8 cellular contexts compared by ENCODE assay signal in genomic region chr11:35364101-35364780, GRCh38. TPM values are rescaled to one million over a fixed set of nuclear protein-coding genes. Genes with fewer than 3 reads are reported as not detected.
DNase-seq lines count a peak whose midpoint lies in the region; ATAC-seq, FAIRE-seq and TF ChIP-seq lines count a peak whose summit lies in the region.

No MANE protein-coding gene starts in this region.

- H3K23ac ChIP-seq in IMR-90 (ENCODE audit: low read depth, low read length), result no peak overlapping the region

- H3K9ac ChIP-seq in IMR-90 (ENCODE audit: low read depth, low read length), result no peak overlapping the region

- H2BK5ac ChIP-seq in IMR-90 (ENCODE audit: low read depth, low read length, poor library complexity, severe bottlenecking), result peak overlapping the region; percentile 60

- H2AK5ac ChIP-seq in IMR-90 (ENCODE audit: low read depth, low read length), result peak overlapping the region; percentile 88; the same call in 1 of the 2 replicates

- H4K8ac ChIP-seq in IMR-90 (ENCODE audit: low read depth in 2 of 2, low read length in 2 of 2), result peak overlapping the region in 1 of 2 experiments; percentile 75; a peak in 1 of 4 replicates

- peak overlapping the region; percentile 4 for H3K27ac ChIP-seq in IMR-90 (ENCODE audit: insufficient read depth, low read length)
- H3K27ac ChIP-seq in layer of hippocampus (ENCODE audit: low read depth, low read length), result peak overlapping the region; percentile 49
- peak overlapping the region; percentile 6 to 57 (median 46) for H3K27ac ChIP-seq in thyroid gland

- peak overlapping the region; percentile 68; the same call in 1 of the 2 replicates for H3K18ac ChIP-seq in IMR-90 (ENCODE audit: low read depth, low read length)

- POLR2A ChIA-PET in IMR-90 (lab: Charles Lee; ENCODE audit: unreplicated experiment), result interaction anchor here (0.6 kb wide), 1 partner anchor 264 kb away, joined by 3 read pairs; no protein-coding TSS in a partner anchor

- H3K56ac ChIP-seq in IMR-90 (ENCODE audit: extremely low read depth, insufficient read depth, low read length), result no peak overlapping the region

- peak; percentile 21 for TF ChIP-seq RAD21 in IMR-90 (IDR thresholded peaks at IDR 0.05; ENCODE audit: low read length)

- H4K5ac ChIP-seq in IMR-90 (ENCODE audit: low read depth, low read length), result peak overlapping the region; percentile 18; the same call in 1 of the 2 replicates

- H3K4me2 ChIP-seq in IMR-90 (ENCODE audit: low read depth, low read length), result peak overlapping the region; percentile 47

- peak; percentile 86 for DNase-seq in IMR-90
- peak; percentile 85 for DNase-seq in bronchial epithelial cell (ENCODE audit: low read depth)
- peak; percentile 71 to 76 for DNase-seq in thyroid gland
- DNase-seq in GM20000 (ENCODE audit: low spot score), result no peak
- no peak for DNase-seq in NCI-H1436 treated with DMSO at 0.1 percent for 48 hours (lab: John Stamatoyannopoulos, UW)
- no peak for DNase-seq in stimulated activated CD4-positive, alpha-beta T cell treated with anti-CD3 and anti-CD28 coated beads, Interleukin-4, amount 100 ng/mL, for 4 hours

- H3K4me1 ChIP-seq in IMR-90 (ENCODE audit: control insufficient read depth, insufficient read depth, low read length) (peaks cover 22% of the 10 kb centered on the region), thyroid gland (peaks cover 12 to 30% of the 10 kb centered on the region in 2 donors)

- peak overlapping the region; percentile 11 for H2AFZ ChIP-seq in IMR-90 (replicated peaks; ENCODE audit: low read length, poor library complexity)

- H3K27me3 ChIP-seq in IMR-90 (ENCODE audit: control insufficient read depth, insufficient read depth, low read length) (no peaks in the 10 kb centered on the region), bronchial epithelial cell (ENCODE audit: control insufficient read depth, insufficient read depth, low read length) (no peaks in the 10 kb centered on the region), layer of hippocampus (ENCODE audit: control insufficient read depth, insufficient read depth, low read length) (no peaks in the 10 kb centered on the region), thyroid gland (no peaks in the 10 kb centered on the region)

- CTCF ChIA-PET in IMR-90 (lab: Yijun Ruan, JAX), result interaction anchor here (1.0 kb wide), 1 partner anchor 54 kb away, joined by 3 read pairs; no protein-coding TSS in a partner anchor

- H3K14ac ChIP-seq in IMR-90 (replicated peaks; ENCODE audit: low read depth, low read length), result peak overlapping the region; percentile 84

- peak overlapping the region; percentile 28 for H2BK120ac ChIP-seq in IMR-90 (ENCODE audit: low read depth, low read length)

- peaks cover 11% of the 10 kb centered on the region for H3K9me1 ChIP-seq in IMR-90 (ENCODE audit: insufficient read depth, low read length)

- BruUV-seq in IMR-90 (replicated peaks; lab: Mats Ljungman, UMichigan), result no TSS peak

- H2AK9ac ChIP-seq in IMR-90 (replicated peaks; ENCODE audit: low read depth, low read length, poor library complexity), result peak overlapping the region; percentile 81

- peak overlapping the region; percentile 89; the same call in 2 of the 3 replicates for H2BK15ac ChIP-seq in IMR-90 (ENCODE audit: low read depth, low read length)

- no peak overlapping the region for H3K4me3 ChIP-seq in IMR-90 (ENCODE audit: insufficient read depth, low read depth, low read length)
- no peak overlapping the region for H3K4me3 ChIP-seq in bronchial epithelial cell (ENCODE audit: low read depth, low read length)
- H3K4me3 ChIP-seq in thyroid gland (replicated peaks in 1 of 3), result no peak overlapping the region

- TF ChIP-seq POLR2A in IMR-90 (IDR thresholded peaks at IDR 0.05; ENCODE audit: low read depth, low read length) (no peak), thyroid gland (IDR thresholded peaks at IDR 0.05) (no peak)

- H3K79me1 ChIP-seq in IMR-90 (ENCODE audit: low read depth in 1 of 2, low read length in 2 of 2), result no peaks in the 10 kb centered on the region

- H3K4ac ChIP-seq in IMR-90 (ENCODE audit: low read depth, low read length), result peak overlapping the region; percentile 53; the same call in 1 of the 2 replicates

- H3K36me3 ChIP-seq in IMR-90 (ENCODE audit: control insufficient read depth, insufficient read depth, low read length) (no peaks in the 10 kb centered on the region), bronchial epithelial cell (ENCODE audit: control insufficient read depth, insufficient read depth, low read length) (no peaks in the 10 kb centered on the region), thyroid gland (no peaks in the 10 kb centered on the region)

- dilution Hi-C loops in IMR-90 (cut with HindIII; ENCODE audit: low sequenced_read_pairs, unreplicated experiment), result no loop called here

- 0 out of 2 replicates have a peak, but pooled peaks have one; percentile 5 for TF ChIP-seq CTCF in IMR-90 (conservative IDR thresholded peaks at IDR 0.05; ENCODE audit: low read depth, low read length)
- TF ChIP-seq CTCF in bronchial epithelial cell (IDR thresholded peaks at IDR 0.05; ENCODE audit: insufficient read depth, low read length, severe bottlenecking), result no peak
- TF ChIP-seq CTCF in thyroid gland (IDR thresholded peaks at IDR 0.05), result no peak
- no peak for TF ChIP-seq CTCF in GM20000 (IDR thresholded peaks at IDR 0.05; ENCODE audit: extremely low read depth, missing control alignments)

- in situ Hi-C loops in IMR-90 (cut with MboI; ENCODE audit: low sequenced_read_pairs), result no loop called here

- no peaks in the 10 kb centered on the region; the same call in 1 of the 2 replicates for H3K9me3 ChIP-seq in IMR-90 (ENCODE audit: control insufficient read depth, insufficient read depth, low read length)
- H3K9me3 ChIP-seq in thyroid gland, result no peaks in the 10 kb centered on the region

- intact Hi-C loops in IMR-90 (cut with micrococcal nuclease) (no loop called here), thyroid gland (cut with DNase I) (no loop called here)

- no peak for FAIRE-seq in bronchial epithelial cell (lab: Jason Lieb, UNC)

- H2BK20ac ChIP-seq in IMR-90 (ENCODE audit: low read depth, low read length), result peak overlapping the region; percentile 45

- H4K20me1 ChIP-seq in IMR-90 (ENCODE audit: insufficient read depth, low read length), result no peaks in the 10 kb centered on the region

- ATAC-seq in IMR-90 (ENCODE audit: low read depth), result peak; percentile 83
- ATAC-seq in GM18858 (IDR thresholded peaks at IDR 0.05; ENCODE audit: unreplicated experiment), result no peak

- peak overlapping the region; percentile 84 for H4K91ac ChIP-seq in IMR-90 (ENCODE audit: insufficient read depth, low read depth, low read length)

TF ChIP-seq in IMR-90, 13 proteins besides CTCF, POLR2A, EP300 and RAD21:
- TF ChIP-seq SMC3 (IDR thresholded peaks at IDR 0.05; ENCODE audit: low read depth, low read length) (no peak), FOS (IDR thresholded peaks at IDR 0.05; ENCODE audit: low read depth, low read length) (peak; percentile 49; the same call in 1 of the 2 replicates), CEBPB (IDR thresholded peaks at IDR 0.05; ENCODE audit: low read depth, low read length) (peak; percentile 88), MAZ (IDR thresholded peaks at IDR 0.05; ENCODE audit: borderline replicate concordance, low read depth, low read length) (peak; percentile 89)

RNA-seq across cellular contexts. Expression of gene SLC1A2, which starts 55.1 kb away (rescaled TPM):
- total RNA-seq in IMR-90 (2012; rRNA removed) (0.54 and 0.56 TPM in 2 replicates), bronchial epithelial cell (under 0.01 TPM in 2 replicates), thyroid gland (1 to 10 TPM in 1 of 4 donors, under 1 TPM in 3; 0.05 to 1.2 (median 0.54) TPM)
- 0.15 and 0.17 TPM in 2 replicates for polyA plus RNA-seq in IMR-90 (2012; rRNA removed)
- polyA plus RNA-seq in IMR-90 (2012; cell fraction: cytosol; rRNA removed), result 0.01 and 0.05 TPM in 2 replicates
- 0.41 and 2.7 TPM in 2 replicates for polyA plus RNA-seq in IMR-90 (2012; cell fraction: nucleus; rRNA removed; ENCODE audit: low replicate concordance)

Comparison
In these comparisons a context has a peak if more than half of its experiments do, and no peak if none do; other contexts are left out.
1. DNase-seq: peak in IMR-90 (single experiment), bronchial epithelial cell (single experiment) and thyroid gland (2 of 2); none in GM20000 (single experiment), NCI-H1436 treated with DMSO at 0.1 percent for 48 hours (single experiment) and stimulated activated CD4-positive, alpha-beta T cell treated with anti-CD3 and anti-CD28 coated beads, Interleukin-4, amount 100 ng/mL, for 4 hours (0 of 2).
2. Peak in every context shown above with its lines, with median percentiles within 50 percentile points of each other: H3K27ac ChIP-seq.